1 cellular context compared by ENCODE assay signal in the genomic region with DNA sequence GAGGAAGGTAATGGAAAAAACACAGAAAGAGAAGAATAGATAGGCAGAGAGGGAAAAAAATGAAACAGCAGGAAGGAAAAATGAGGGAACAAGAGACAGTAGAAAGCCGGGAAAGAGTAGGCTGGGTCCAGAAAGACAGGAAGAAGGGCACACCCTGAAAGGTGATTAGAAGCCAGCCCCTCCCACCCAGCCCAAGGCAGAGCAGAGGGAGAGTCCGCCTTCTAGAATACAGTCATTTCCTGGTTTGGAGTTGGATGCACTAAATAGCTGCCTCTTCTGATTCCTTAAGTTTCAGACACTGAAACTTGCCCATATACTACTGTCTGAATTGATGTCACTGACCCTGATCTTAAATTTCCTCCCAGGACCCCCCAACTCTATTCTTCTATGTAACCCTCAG.
TF ChIP-seq lines count a peak whose summit lies in the region.

No MANE protein-coding gene starts in this region.

TF ChIP-seq in K562, 482 proteins besides CTCF, POLR2A, EP300 and RAD21:
- no peak for TF ChIP-seq JUNB (CRISPR knock-in tag; conservative IDR thresholded peaks at IDR 0.05)
- TF ChIP-seq, protein P1, sequence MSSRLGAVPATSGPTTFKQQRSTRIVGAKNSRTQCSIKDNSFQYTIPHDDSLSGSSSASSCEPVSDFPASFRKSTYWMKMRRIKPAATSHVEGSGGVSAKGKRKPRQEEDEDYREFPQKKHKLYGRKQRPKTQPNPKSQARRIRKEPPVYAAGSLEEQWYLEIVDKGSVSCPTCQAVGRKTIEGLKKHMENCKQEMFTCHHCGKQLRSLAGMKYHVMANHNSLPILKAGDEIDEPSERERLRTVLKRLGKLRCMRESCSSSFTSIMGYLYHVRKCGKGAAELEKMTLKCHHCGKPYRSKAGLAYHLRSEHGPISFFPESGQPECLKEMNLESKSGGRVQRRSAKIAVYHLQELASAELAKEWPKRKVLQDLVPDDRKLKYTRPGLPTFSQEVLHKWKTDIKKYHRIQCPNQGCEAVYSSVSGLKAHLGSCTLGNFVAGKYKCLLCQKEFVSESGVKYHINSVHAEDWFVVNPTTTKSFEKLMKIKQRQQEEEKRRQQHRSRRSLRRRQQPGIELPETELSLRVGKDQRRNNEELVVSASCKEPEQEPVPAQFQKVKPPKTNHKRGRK (tag; IDR thresholded peaks at IDR 0.05) = 0 out of 2 replicates have a peak, but pooled peaks have one; percentile 27
TF ChIP-seq in K562: peak in this region for 1.
